ENCODE assay signal across 8 cellular contexts in genomic region chr10:124745678-124746077, GRCh38. TPM values are rescaled to one million over a fixed set of nuclear protein-coding genes. Genes with fewer than 3 reads are reported as not detected.
DNase-seq lines count a peak whose midpoint lies in the region; ATAC-seq and TF ChIP-seq lines count a peak whose summit lies in the region.

No MANE protein-coding gene starts in this region.

- H3K9ac ChIP-seq in H9 (ENCODE audit: extremely low read depth, insufficient read length, low read length) = no peak overlapping the region

- ATAC-seq in gastrocnemius medialis (no peak), GM18870 (IDR thresholded peaks at IDR 0.05; ENCODE audit: unreplicated experiment) (no peak)

- no peak overlapping the region for H2AK5ac ChIP-seq in H9 (ENCODE audit: insufficient read length, low read length)

- H3K36me3 ChIP-seq in gastrocnemius medialis = no peaks in the 10 kb centered on the region

- H2BK120ac ChIP-seq in H9 (ENCODE audit: low read depth, low read length, poor library complexity, severe bottlenecking) = no peak overlapping the region

- H3K27ac ChIP-seq in C4-2B (no peak overlapping the region), H9 (ENCODE audit: insufficient read length, low read depth, low read length) (no peak overlapping the region), gastrocnemius medialis (peak overlapping the region in 3 of 4 donors; percentile 89 to 97 (median 92))

- no peak overlapping the region for H2BK15ac ChIP-seq in H9 (ENCODE audit: low read depth, low read length)

- no peak for TF ChIP-seq POLR2A in gastrocnemius medialis (IDR thresholded peaks at IDR 0.05)

- H4K8ac ChIP-seq in H9 (replicated peaks; ENCODE audit: insufficient read length, low read depth, low read length) = no peak overlapping the region

- H3K4me2 ChIP-seq in H9 (ENCODE audit: insufficient read depth, insufficient read length, low read length) = no peak overlapping the region

- H3K18ac ChIP-seq in H9 (ENCODE audit: insufficient read length, low read depth, low read length) = no peak overlapping the region

- no peak overlapping the region for H2AFZ ChIP-seq in H9 (ENCODE audit: low read length)

- no peak overlapping the region for H4K91ac ChIP-seq in H9 (ENCODE audit: insufficient read length, low read depth, low read length)

- DNase-seq in H9 = no peak
- DNase-seq in SK-N-DZ (ENCODE audit: low spot score) = peak; percentile 44
- peak; percentile 54 for DNase-seq in fibroblast of peridontal ligament (ENCODE audit: extremely low read depth)
- DNase-seq in gastrocnemius medialis = no peak
- no peak for DNase-seq in stimulated activated CD4-positive, alpha-beta T cell treated with anti-CD3 and anti-CD28 coated beads, Interleukin-12 subunit alpha, Interleukin-12 subunit beta, amount 100 ng/mL, for 4 hours
- DNase-seq in cerebellum (ENCODE audit: low spot score) = no peak

- H3K14ac ChIP-seq in H9 (ENCODE audit: insufficient read depth, low read length) = no peak overlapping the region

- H3K36me3 Mint-ChIP-seq in H9 (ENCODE audit: insufficient read depth in 1 of 3, low read depth in 3 of 3) = peaks cover 0 to 5% (median 3%) of the 10 kb centered on the region in 3 experiments

- H3K27me3 Mint-ChIP-seq in H9 (ENCODE audit: low read depth) = peaks cover 28% of the 10 kb centered on the region

- H3T11ph ChIP-seq in H9 (ENCODE audit: low read length) = no peak overlapping the region

- TF ChIP-seq CTCF in C4-2B (conservative IDR thresholded peaks at IDR 0.05) (peak; percentile 57), H9 (conservative IDR thresholded peaks at IDR 0.05) (peak; percentile 50; the same call in 2 of the 3 replicates), gastrocnemius medialis (IDR thresholded peaks at IDR 0.05 in 4 of 5, conservative IDR thresholded peaks at IDR 0.05 in 1 of 5) (peak in 4 of 5 experiments; percentile 25 to 43 (median 36))

- H2BK5ac ChIP-seq in H9 (ENCODE audit: insufficient read length, low read length) = no peak overlapping the region

- H3K9me3 ChIP-seq in H9 (ENCODE audit: control insufficient read depth, low read depth, low read length) (no peaks in the 10 kb centered on the region), gastrocnemius medialis (no peaks in the 10 kb centered on the region)

- H3K23ac ChIP-seq in H9 (ENCODE audit: insufficient read length, low read depth, low read length) = no peak overlapping the region

- in situ Hi-C loops in gastrocnemius medialis (cut with MboI; ENCODE audit: low sequenced_read_pairs in 4 of 4) = loop anchor here (5.0 to 25.0 kb wide), 5 partner anchors 108 to 208 kb away; no protein-coding TSS in a partner anchor

- H3K79me1 ChIP-seq in H9 (ENCODE audit: insufficient read depth, low read depth, low read length, poor library complexity, severe bottlenecking) = no peaks in the 10 kb centered on the region

- H2BK12ac ChIP-seq in H9 (ENCODE audit: insufficient read length, low read depth, low read length) = no peak overlapping the region

- no CpG with 5 or more reads among the region's 3 CpGs for WGBS in H9 (ENCODE audit: extremely low coverage, insufficient read length, low lambda C conversion rate)

- H3K4me3 Mint-ChIP-seq in H9 = no peak overlapping the region

- H3K27me3 ChIP-seq in H9 (ENCODE audit: insufficient read depth, low read length) (peaks cover 6% of the 10 kb centered on the region; the same call in 1 of the 2 replicates), gastrocnemius medialis (no peaks in the 10 kb centered on the region)

- H3K27ac Mint-ChIP-seq in H9 = no peak overlapping the region

- no peaks in the 10 kb centered on the region for H4K20me1 ChIP-seq in H9 (ENCODE audit: control insufficient read depth, insufficient read depth, insufficient read length)

- peaks cover 31% of the 10 kb centered on the region in 2 experiments for H3K4me1 Mint-ChIP-seq in H9

- H2BK20ac ChIP-seq in H9 (ENCODE audit: low read depth, low read length, poor library complexity, severe bottlenecking) = no peak overlapping the region

- peaks cover 9% of the 10 kb centered on the region for H3K23me2 ChIP-seq in H9 (ENCODE audit: insufficient read length, low read depth, low read length, poor library complexity, severe bottlenecking)

- intact Hi-C loops in gastrocnemius medialis (cut with DNase I; ENCODE audit: low total_unique reads) = loop anchor here (2.0 kb wide), 2 partner anchors 185 to 215 kb away; no protein-coding TSS in a partner anchor

- no peaks in the 10 kb centered on the region for H3K9me3 Mint-ChIP-seq in H9

- H3K4me3 ChIP-seq in gastrocnemius medialis = no peak overlapping the region

- no peaks in the 10 kb centered on the region for H3K79me2 ChIP-seq in H9 (ENCODE audit: insufficient read depth, low read length)

- no peak overlapping the region for H3K56ac ChIP-seq in H9 (ENCODE audit: insufficient read length, low read depth, low read length)

- no peak overlapping the region for H4K5ac ChIP-seq in H9 (ENCODE audit: insufficient read length, low read depth, low read length)

- H3K4ac ChIP-seq in H9 (ENCODE audit: low read depth, low read length) = no peak overlapping the region

- H3K4me1 ChIP-seq in H9 (ENCODE audit: insufficient read depth, low read length) (peaks cover 9% of the 10 kb centered on the region; the same call in 1 of the 2 replicates), gastrocnemius medialis (peaks cover 34 to 40% of the 10 kb centered on the region in 2 donors)

RNA-seq across cellular contexts. Expression of gene FAM53B, which starts 1.5 kb away (rescaled TPM):
- total RNA-seq in H9 (2021) = 10.6 and 11.5 TPM in 2 replicates
- 17.1 and 21.9 TPM in 2 replicates for polyA plus RNA-seq in SK-N-DZ (2014; cell fraction: cytosol; rRNA removed)
- polyA plus RNA-seq in SK-N-DZ (2014; cell fraction: nucleus; rRNA removed) = 15.9 and 19.3 TPM in 2 replicates
- 100 to 1,000 TPM; 140 to 253 (median 192) TPM for total RNA-seq in gastrocnemius medialis
- total RNA-seq in cerebellum = 35.2 TPM

RNA-seq across cellular contexts. Expression of gene EEF1AKMT2, which starts 46.0 kb away (rescaled TPM):
- total RNA-seq in H9 (2021) = 17.8 and 19.0 TPM in 2 replicates
- polyA plus RNA-seq in SK-N-DZ (2014; cell fraction: cytosol; rRNA removed) = 29.8 and 54.8 TPM in 2 replicates
- 32.6 and 35.2 TPM in 2 replicates for polyA plus RNA-seq in SK-N-DZ (2014; cell fraction: nucleus; rRNA removed)
- total RNA-seq in gastrocnemius medialis = 10 to 100 TPM in 2 of 4 donors, 1 to 10 TPM in 2; 7.9 to 13.5 (median 9.6) TPM
- 53.9 TPM for total RNA-seq in cerebellum

RNA-seq across cellular contexts. Expression of gene ABRAXAS2, which starts 55.9 kb away (rescaled TPM):
- total RNA-seq in H9 (2021) (11.4 and 12.2 TPM in 2 replicates), gastrocnemius medialis (10 to 100 TPM; 22.7 to 27.3 (median 24.9) TPM), cerebellum (13.9 TPM)
- polyA plus RNA-seq in SK-N-DZ (2014; cell fraction: cytosol; rRNA removed) = 16.1 and 17.8 TPM in 2 replicates
- polyA plus RNA-seq in SK-N-DZ (2014; cell fraction: nucleus; rRNA removed) = 12.8 and 14.6 TPM in 2 replicates

Comparison
In these comparisons a context has a peak if more than half of its experiments do, and no peak if none do; other contexts are left out.
1. H3K27ac ChIP-seq: peak in gastrocnemius medialis (3 of 4); none in C4-2B (single experiment) and H9 (single experiment).
2. DNase-seq: peak in SK-N-DZ (single experiment) and fibroblast of peridontal ligament (single experiment); none in H9 (single experiment), gastrocnemius medialis (0 of 2), stimulated activated CD4-positive, alpha-beta T cell treated with anti-CD3 and anti-CD28 coated beads, Interleukin-12 subunit alpha, Interleukin-12 subunit beta, amount 100 ng/mL, for 4 hours (single experiment) and cerebellum (single experiment).
3. Peak in every context shown above with its lines, with median percentiles within 50 percentile points of each other: CTCF ChIP-seq.